16 cellular contexts compared by ENCODE assay signal in the genomic region with DNA sequence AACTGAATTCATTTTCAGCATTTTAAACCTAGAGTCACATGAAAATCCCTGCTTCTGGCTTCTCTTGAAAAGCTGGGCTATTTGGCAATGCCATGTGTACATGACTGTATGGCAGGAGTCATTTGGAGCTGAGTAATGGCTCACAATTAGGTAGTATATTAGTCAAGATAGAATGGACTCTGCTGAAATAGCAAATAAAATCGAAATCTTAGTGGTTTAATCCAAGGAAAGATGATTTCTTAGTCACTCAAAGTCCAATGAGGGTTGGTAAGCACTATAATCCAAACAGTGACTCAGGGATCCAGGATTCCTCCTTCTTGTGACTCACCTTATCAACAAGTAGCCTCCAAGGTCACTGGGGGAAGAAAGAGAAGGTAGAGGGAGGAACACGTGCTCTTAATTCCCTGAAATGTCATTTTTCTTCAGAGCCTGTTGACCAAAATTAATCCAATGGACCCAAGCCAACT. TPM values are rescaled to one million over a fixed set of nuclear protein-coding genes. Genes with fewer than 3 reads are reported as not detected.
DNase-seq lines count a peak whose midpoint lies in the region; ATAC-seq and TF ChIP-seq lines count a peak whose summit lies in the region.
"Had no signal": no experiment of that assay in that cellular context is flagged by ENCODE, and none has a peak within 500 bp of the region (broad histone marks: within the 10 kb centered on the region; RNA-seq: fewer than 3 reads in every experiment).

No MANE protein-coding gene starts in this region.

- DNase-seq in EH (ENCODE audit: low read depth): peak; percentile 84
- peak; percentile 99 for DNase-seq in PC-3
- peak; percentile 94 for DNase-seq in epithelial cell of proximal tubule (ENCODE audit: low read depth)
- DNase-seq in psoas muscle: no peak
- DNase-seq in epidermal melanocyte (ENCODE audit: insufficient read length, low spot score): no peak
- no peak for DNase-seq in H7
- DNase-seq in spleen: no peak
- no peak for DNase-seq in cerebellar nuclear complex (lab: John Stamatoyannopoulos, UW)
- DNase-seq: activated naive CD4-positive, alpha-beta T cell treated with anti-CD3 and anti-CD28 coated beads for 36 hours; Caco-2; glutamatergic neuron; NCI-H187 treated with DMSO at 0.1 percent for 48 hours; stimulated activated CD4-positive, alpha-beta T cell treated with anti-CD3 and anti-CD28 coated beads, Interleukin-4, amount 100 ng/mL, for 4 hours; stomach had no signal

- CTCF ChIA-PET in PC-3 (lab: Charles Lee): interaction anchor here (0.5 to 1.0 kb wide), 2 partner anchors 16 to 21 kb away, joined by 3 to 5 read pairs; no protein-coding TSS in a partner anchor

- H3K27ac ChIP-seq in PC-3 (ENCODE audit: low read length): peak overlapping the region; percentile 96
- no peak overlapping the region for H3K27ac ChIP-seq in psoas muscle
- H3K27ac ChIP-seq in spleen: no peak overlapping the region
- H3K27ac ChIP-seq: parathyroid adenoma, stomach had no signal

- no peaks in the 10 kb centered on the region for H4K20me1 ChIP-seq in PC-3 (ENCODE audit: low read length)

- peak overlapping the region; percentile 55 for H2AFZ ChIP-seq in PC-3 (ENCODE audit: low read length)

- peak overlapping the region; percentile 85 for H3K9ac ChIP-seq in PC-3 (ENCODE audit: low read length)
- H3K9ac ChIP-seq: parathyroid adenoma had no signal

- H3K79me2 ChIP-seq in PC-3 (ENCODE audit: low read length): no peaks in the 10 kb centered on the region
- H3K79me2 ChIP-seq: parathyroid adenoma had no signal

- TF ChIP-seq POLR2A in spleen (IDR thresholded peaks at IDR 0.05): no peak

- H3K9me3 ChIP-seq in PC-3 (ENCODE audit: low read length) (no peaks in the 10 kb centered on the region), psoas muscle (no peaks in the 10 kb centered on the region), spleen (peaks cover 0 to 15% (median 0%) of the 10 kb centered on the region in 8 donors)
- H3K9me3 ChIP-seq: Caco-2 had no signal

- no peaks in the 10 kb centered on the region for H3K27me3 ChIP-seq in PC-3 (ENCODE audit: low read length)
- H3K27me3 ChIP-seq in psoas muscle (ENCODE audit: insufficient read depth in 3 of 3, low read length in 2 of 3): no peaks in the 10 kb centered on the region
- H3K27me3 ChIP-seq in H7 (ENCODE audit: control insufficient read depth, insufficient read depth, low read length): no peaks in the 10 kb centered on the region
- peaks cover 0 to 27% (median 0%) of the 10 kb centered on the region in 7 donors for H3K27me3 ChIP-seq in spleen (replicated peaks in 1 of 7)
- H3K27me3 ChIP-seq: stomach had no signal

- H3K4me1 ChIP-seq in PC-3 (ENCODE audit: insufficient read depth, low read length) (peaks cover 33% of the 10 kb centered on the region), psoas muscle (no peaks in the 10 kb centered on the region), spleen (no peaks in the 10 kb centered on the region)
- H3K4me1 ChIP-seq: Caco-2, parathyroid adenoma, stomach had no signal

- 64 to 69% (median 66%) methylated on average over 2 of the region's 2 CpGs for WGBS in psoas muscle, 3 donors
- WGBS in spleen, 5 donors: 44 to 59% (median 48%) methylated on average over 2 of the region's 2 CpGs

- peak overlapping the region; percentile 57 for H3K4me3 ChIP-seq in PC-3 (ENCODE audit: low read length)
- H3K4me3 ChIP-seq in epithelial cell of proximal tubule (ENCODE audit: low read depth, low read length): peak overlapping the region; percentile 49
- H3K4me3 ChIP-seq in psoas muscle: no peak overlapping the region
- H3K4me3 ChIP-seq in H7 (ENCODE audit: insufficient read depth, low read depth, low read length): no peak overlapping the region
- no peak overlapping the region for H3K4me3 ChIP-seq in spleen
- H3K4me3 ChIP-seq: lung, stomach had no signal

- POLR2A ChIA-PET in PC-3 (lab: Charles Lee; ENCODE audit: unreplicated experiment): no interaction called here

- H3F3A ChIP-seq in PC-3 (ENCODE audit: low read length, unreplicated experiment): peaks cover 5% of the 10 kb centered on the region

- TF ChIP-seq CTCF in PC-3 (conservative IDR thresholded peaks at IDR 0.05; ENCODE audit: low read depth, low read length): no peak
- TF ChIP-seq CTCF in epithelial cell of proximal tubule (conservative IDR thresholded peaks at IDR 0.05; ENCODE audit: low read depth, low read length): no peak
- no peak for TF ChIP-seq CTCF in psoas muscle (IDR thresholded peaks at IDR 0.05)
- no peak for TF ChIP-seq CTCF in spleen (IDR thresholded peaks at IDR 0.05 in 8 of 11, conservative IDR thresholded peaks at IDR 0.05 in 3 of 11)

- peak overlapping the region; percentile 84 for H3K4me2 ChIP-seq in PC-3 (ENCODE audit: low read length)

- no TSS peak for BruUV-seq in PC-3 (replicated peaks; lab: Mats Ljungman, UMichigan)

- H3K9me2 ChIP-seq in PC-3 (replicated peaks; ENCODE audit: low read length): no peaks in the 10 kb centered on the region

- intact Hi-C loops in PC-3 (cut with micrococcal nuclease) (no loop called here), psoas muscle (cut with DNase I) (no loop called here), spleen (cut with DNase I; ENCODE audit: low total_unique reads) (no loop called here)

- ATAC-seq in PC-3 (peak; percentile 90), psoas muscle (peak in 3 of 4 donors; percentile 51 to 54 (median 53))

- H3K36me3 ChIP-seq in PC-3 (ENCODE audit: low read depth, low read length): no peaks in the 10 kb centered on the region
- no peaks in the 10 kb centered on the region for H3K36me3 ChIP-seq in psoas muscle (ENCODE audit: insufficient read depth in 1 of 2, low read depth in 1 of 2)
- H3K36me3 ChIP-seq in H7 (replicated peaks; ENCODE audit: control insufficient read depth, insufficient read depth, low read length): no peaks in the 10 kb centered on the region
- no peaks in the 10 kb centered on the region for H3K36me3 ChIP-seq in spleen
- H3K36me3 ChIP-seq: stomach had no signal

RNA-seq across cellular contexts. Expression of a gene that starts 13.9 kb away (rescaled TPM):
- total RNA-seq in PC-3 (2014; rRNA removed) (51.0 and 51.1 TPM in 2 replicates), epithelial cell of proximal tubule (8.6 and 12.7 TPM in 2 replicates), psoas muscle (100 to 1,000 TPM in 2 of 4 donors, 10 to 100 TPM in 2; 39.3 to 317 (median 143) TPM), spleen (10 to 100 TPM; 30.0 to 40.0 (median 33.3) TPM)
- polyA plus RNA-seq in psoas muscle (100 to 1,000 TPM in 2 of 3 donors, 10 to 100 TPM in 1; 50.4 to 269 (median 195) TPM), spleen (10 to 100 TPM in 2 of 3 donors, 1 to 10 TPM in 1; 9.5 to 23.8 (median 22.1) TPM)
- total RNA-seq in H7 (2014; rRNA removed; shearing (Covaris generic)): 5.5 and 8.4 TPM in 2 replicates

Comparison
In these comparisons a context has a peak if more than half of its experiments do, and no peak if none do; other contexts are left out.
1. DNase-seq: peak in EH (single experiment), PC-3 (single experiment) and epithelial cell of proximal tubule (single experiment); none in psoas muscle (0 of 2), epidermal melanocyte (single experiment), H7 (single experiment), spleen (single experiment) and cerebellar nuclear complex (0 of 2).
2. H3K4me3 ChIP-seq: peak in PC-3 (single experiment) and epithelial cell of proximal tubule (single experiment); none in psoas muscle (single experiment), H7 (single experiment) and spleen (0 of 8).